21 cellular contexts compared by ENCODE assay signal in genomic region chr5:153209016-153209415, GRCh38.
"Had no signal": no experiment of that assay in that cellular context is flagged by ENCODE, and none has a peak within 500 bp of the region (broad histone marks: within the 10 kb centered on the region; RNA-seq: fewer than 3 reads in every experiment).

No MANE protein-coding gene starts in this region.

- H3K9me3 Mint-ChIP-seq: endodermal cell, nephron progenitor cell, type B pancreatic cell had no signal

- H3K9me3 ChIP-seq: esophagus muscularis mucosa, gastrocnemius medialis, left lung, prostate gland, right atrium auricular region, tibial artery had no signal

- H3K36me3 Mint-ChIP-seq: stimulated activated effector memory CD8-positive, alpha-beta T cell treated with anti-CD3 and anti-CD28 coated beads, Interleukin-12 subunit alpha, Interleukin-12 subunit beta, amount 100 ng/mL, for 72 hours; type B pancreatic cell had no signal

- H3K4me3 ChIP-seq: dorsolateral prefrontal cortex, esophagus muscularis mucosa, gastrocnemius medialis, left lung, prostate gland, right atrium auricular region, stomach, tibial artery had no signal

- DNase-seq: dorsolateral prefrontal cortex; effector CD8-positive, alpha-beta T cell; gastrocnemius medialis; head of caudate nucleus; left cardiac atrium; left lung; mesendoderm; naive thymus-derived CD8-positive, alpha-beta T cell; nephron progenitor cell; nucleus accumbens; stimulated activated CD4-positive, alpha-beta T cell treated with anti-CD3 and anti-CD28 coated beads, Interleukin-2, amount 100 ng/mL, for 24 hours; stimulated activated CD4-positive, alpha-beta T cell treated with anti-CD3 and anti-CD28 coated beads, Interleukin-4, amount 100 ng/mL, for 24 hours; stimulated activated naive CD4-positive, alpha-beta T cell treated with Interleukin-2 at 50 U/mL for 16 hours; stomach; tibial artery had no signal

- H3K27ac Mint-ChIP-seq: endodermal cell; naive thymus-derived CD8-positive, alpha-beta T cell; nephron progenitor cell; stimulated activated effector memory CD8-positive, alpha-beta T cell treated with anti-CD3 and anti-CD28 coated beads, Interleukin-12 subunit alpha, Interleukin-12 subunit beta, amount 100 ng/mL, for 72 hours; type B pancreatic cell had no signal

- H3K27ac ChIP-seq: dorsolateral prefrontal cortex, esophagus muscularis mucosa, gastrocnemius medialis, left lung, prostate gland, right atrium auricular region, stomach, tibial artery had no signal

- H3K27me3 ChIP-seq: esophagus muscularis mucosa, gastrocnemius medialis, left lung, right atrium auricular region, stomach, tibial artery had no signal

- H3K36me3 ChIP-seq: esophagus muscularis mucosa, gastrocnemius medialis, left lung, prostate gland, right atrium auricular region, stomach, tibial artery had no signal

- H3K27me3 Mint-ChIP-seq: naive thymus-derived CD8-positive, alpha-beta T cell; type B pancreatic cell had no signal

- H3K4me1 Mint-ChIP-seq: naive thymus-derived CD8-positive, alpha-beta T cell; stimulated activated effector memory CD8-positive, alpha-beta T cell treated with anti-CD3 and anti-CD28 coated beads, Interleukin-12 subunit alpha, Interleukin-12 subunit beta, amount 100 ng/mL, for 72 hours had no signal

- H3K4me3 Mint-ChIP-seq: endodermal cell; naive thymus-derived CD8-positive, alpha-beta T cell; nephron progenitor cell; stimulated activated effector memory CD8-positive, alpha-beta T cell treated with anti-CD3 and anti-CD28 coated beads, Interleukin-12 subunit alpha, Interleukin-12 subunit beta, amount 100 ng/mL, for 72 hours; type B pancreatic cell had no signal

- H3K4me1 ChIP-seq: esophagus muscularis mucosa, gastrocnemius medialis, left lung, prostate gland, right atrium auricular region, stomach, tibial artery had no signal
